10 cellular contexts compared by ENCODE assay signal in the genomic region with DNA sequence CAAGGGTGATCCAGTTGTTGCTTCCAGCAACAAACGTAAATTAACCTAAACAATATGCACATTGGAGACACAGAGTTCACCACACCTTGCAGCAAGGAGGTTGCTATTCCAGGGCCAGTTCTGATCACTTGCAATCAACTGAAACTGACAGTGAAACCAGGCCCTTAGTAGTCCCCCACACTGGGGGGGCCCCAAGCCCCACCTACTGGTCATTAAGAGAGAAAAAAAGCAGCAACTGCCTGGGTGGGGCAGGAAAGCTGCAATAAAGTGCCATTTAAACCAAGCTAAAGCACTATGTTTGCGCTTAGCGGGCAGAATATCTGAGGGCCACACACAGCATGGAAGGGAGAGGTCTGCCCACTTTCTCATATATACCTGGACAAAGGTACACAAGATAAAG. TPM values are rescaled to one million over a fixed set of nuclear protein-coding genes. Genes with fewer than 3 reads are reported as not detected.
DNase-seq lines count a peak whose midpoint lies in the region; ATAC-seq and TF ChIP-seq lines count a peak whose summit lies in the region.
"Had no signal": no experiment of that assay in that cellular context is flagged by ENCODE, and none has a peak within 500 bp of the region (broad histone marks: within the 10 kb centered on the region; RNA-seq: fewer than 3 reads in every experiment).

No MANE protein-coding gene starts in this region.

- CTCF ChIA-PET in RWPE1 (lab: Yijun Ruan, JAX): interaction anchor here (1.0 kb wide), 1 partner anchor 92 kb away, joined by 4 read pairs; no protein-coding TSS in a partner anchor
- CTCF ChIA-PET in CD4-positive, alpha-beta memory T cell (lab: Charles Lee; ENCODE audit: partially characterized antibody): interaction anchor here (0.7 kb wide), 1 partner anchor 9 kb away, joined by 4 read pairs; no protein-coding TSS in a partner anchor

- intact Hi-C loops in CD4-positive, alpha-beta memory T cell (cut with micrococcal nuclease): no loop called here
- intact Hi-C loops in heart left ventricle (cut with DNase I): no loop called here

- no peak overlapping the region for H3K4me3 Mint-ChIP-seq in activated T-cell treated with anti-CD3 and anti-CD28 coated beads, Interleukin-2, amount 50 U/mL, for 72 hours
- H3K4me3 Mint-ChIP-seq in stimulated activated naive B cell treated with anti-CD40 and anti-IgM and Interleukin-4, amounts not matched to agents 10 μg/mL and 1 μg/mL and 100 μg/mL, for 72 hours: no peak overlapping the region
- no peak overlapping the region for H3K4me3 Mint-ChIP-seq in CD4-positive, alpha-beta memory T cell

- no peaks in the 10 kb centered on the region for H3K36me3 Mint-ChIP-seq in activated T-cell treated with anti-CD3 and anti-CD28 coated beads, Interleukin-2, amount 50 U/mL, for 72 hours (ENCODE audit: insufficient read depth in 2 of 2)
- H3K36me3 Mint-ChIP-seq in stimulated activated naive B cell treated with anti-CD40 and anti-IgM and Interleukin-4, amounts not matched to agents 10 μg/mL and 1 μg/mL and 100 μg/mL, for 72 hours: no peaks in the 10 kb centered on the region
- H3K36me3 Mint-ChIP-seq in CD4-positive, alpha-beta memory T cell: no peaks in the 10 kb centered on the region

- H3K4me3 ChIP-seq in CD4-positive, alpha-beta memory T cell (ENCODE audit: low read length in 2 of 2): no peak overlapping the region
- no peak overlapping the region for H3K4me3 ChIP-seq in heart left ventricle

- no peaks in the 10 kb centered on the region for H3K27me3 Mint-ChIP-seq in activated T-cell treated with anti-CD3 and anti-CD28 coated beads, Interleukin-2, amount 50 U/mL, for 72 hours (ENCODE audit: low read depth)
- H3K27me3 Mint-ChIP-seq in stimulated activated naive B cell treated with anti-CD40 and anti-IgM and Interleukin-4, amounts not matched to agents 10 μg/mL and 1 μg/mL and 100 μg/mL, for 72 hours: peaks cover 0 to 4% of the 10 kb centered on the region in 2 donors
- peaks cover 0 to 1% of the 10 kb centered on the region in 2 donors for H3K27me3 Mint-ChIP-seq in CD4-positive, alpha-beta memory T cell

- no peak for TF ChIP-seq POLR2A in heart left ventricle (IDR thresholded peaks at IDR 0.05)

- POLR2A ChIA-PET in RWPE1 (lab: Yijun Ruan, JAX; ENCODE audit: low non-redundant PET): no interaction called here
- POLR2A ChIA-PET in CD4-positive, alpha-beta memory T cell (lab: Charles Lee; ENCODE audit: partially characterized antibody): no interaction called here

- ATAC-seq in activated T-cell treated with anti-CD3 and anti-CD28 coated beads, Interleukin-2, amount 50 U/mL, for 72 hours (replicated peaks in 1 of 2): peak; percentile 24 to 41
- ATAC-seq in HG02763 (IDR thresholded peaks at IDR 0.05; ENCODE audit: unreplicated experiment) (peak; percentile 78), heart left ventricle (no peak)
- peak; percentile 66 to 75 for ATAC-seq in stimulated activated naive B cell treated with anti-CD40 and anti-IgM and Interleukin-4, amounts not matched to agents 10 μg/mL and 1 μg/mL and 100 μg/mL, for 72 hours (replicated peaks)

- H3K4me1 Mint-ChIP-seq in activated T-cell treated with anti-CD3 and anti-CD28 coated beads, Interleukin-2, amount 50 U/mL, for 72 hours (ENCODE audit: low read depth): peaks cover 14% of the 10 kb centered on the region
- H3K4me1 Mint-ChIP-seq in stimulated activated naive B cell treated with anti-CD40 and anti-IgM and Interleukin-4, amounts not matched to agents 10 μg/mL and 1 μg/mL and 100 μg/mL, for 72 hours: peaks cover 13 to 15% of the 10 kb centered on the region in 2 donors
- H3K4me1 Mint-ChIP-seq in CD4-positive, alpha-beta memory T cell: peaks cover 6 to 13% (median 9%) of the 10 kb centered on the region in 4 donors

- no peaks in the 10 kb centered on the region for H3K9me3 Mint-ChIP-seq in activated T-cell treated with anti-CD3 and anti-CD28 coated beads, Interleukin-2, amount 50 U/mL, for 72 hours
- no peaks in the 10 kb centered on the region for H3K9me3 Mint-ChIP-seq in stimulated activated naive B cell treated with anti-CD40 and anti-IgM and Interleukin-4, amounts not matched to agents 10 μg/mL and 1 μg/mL and 100 μg/mL, for 72 hours
- H3K9me3 Mint-ChIP-seq in CD4-positive, alpha-beta memory T cell: no peaks in the 10 kb centered on the region

- H3K9me3 ChIP-seq in CD4-positive, alpha-beta memory T cell (ENCODE audit: control insufficient read depth in 1 of 2, low read length in 2 of 2): no peaks in the 10 kb centered on the region
- H3K9me3 ChIP-seq in heart left ventricle: no peaks in the 10 kb centered on the region

- 87 to 93% (median 92%) methylated on average over 3 of the region's 3 CpGs for WGBS in heart left ventricle, 4 donors

- TF ChIP-seq CTCF in RWPE1 (conservative IDR thresholded peaks at IDR 0.05; ENCODE audit: low read depth) (no peak), heart left ventricle (IDR thresholded peaks at IDR 0.05) (no peak)

- H3K4me1 ChIP-seq in CD4-positive, alpha-beta memory T cell (ENCODE audit: insufficient read depth, low read length): peaks cover 10% of the 10 kb centered on the region
- no peaks in the 10 kb centered on the region for H3K4me1 ChIP-seq in heart left ventricle

- H3K27me3 ChIP-seq in CD4-positive, alpha-beta memory T cell (ENCODE audit: insufficient read depth, low read length): no peaks in the 10 kb centered on the region
- no peaks in the 10 kb centered on the region for H3K27me3 ChIP-seq in heart left ventricle

- no peaks in the 10 kb centered on the region for H3K36me3 ChIP-seq in CD4-positive, alpha-beta memory T cell (ENCODE audit: insufficient read depth, low read length)
- peaks cover 0 to 21% (median 3%) of the 10 kb centered on the region in 9 donors for H3K36me3 ChIP-seq in heart left ventricle

- H3K27ac ChIP-seq in RWPE1 (no peak overlapping the region), heart left ventricle (no peak overlapping the region)
- no peak overlapping the region for H3K27ac ChIP-seq in CD4-positive, alpha-beta memory T cell (ENCODE audit: low read depth, low read length)

- DNase-seq in activated T-cell treated with anti-CD3 and anti-CD28 coated beads, Interleukin-2, amount 50 U/mL, for 72 hours: no peak
- no peak for DNase-seq in activated T-cell treated with anti-CD3 and anti-CD28 coated beads, Interleukin-2, amount 50 U/mL, for 1 hour
- DNase-seq in MV-4-11 (lab: John Stamatoyannopoulos, UW) (peak; percentile 39), RWPE1 (ENCODE audit: low spot score) (no peak), heart left ventricle (no peak)
- no peak for DNase-seq in stimulated activated naive B cell treated with anti-CD40 and anti-IgM and Interleukin-4, amounts not matched to agents 10 μg/mL and 1 μg/mL and 100 μg/mL, for 72 hours
- no peak for DNase-seq in CD4-positive, alpha-beta memory T cell
- DNase-seq: activated CD4-positive, alpha-beta T cell treated with anti-CD3 and anti-CD28 coated beads for 1 hour; NCI-H2227 treated with DMSO at 0.1 percent for 48 hours had no signal

- no peak overlapping the region for H3K27ac Mint-ChIP-seq in activated T-cell treated with anti-CD3 and anti-CD28 coated beads, Interleukin-2, amount 50 U/mL, for 72 hours
- H3K27ac Mint-ChIP-seq in stimulated activated naive B cell treated with anti-CD40 and anti-IgM and Interleukin-4, amounts not matched to agents 10 μg/mL and 1 μg/mL and 100 μg/mL, for 72 hours: no peak overlapping the region
- H3K27ac Mint-ChIP-seq in CD4-positive, alpha-beta memory T cell: no peak overlapping the region

RNA-seq across cellular contexts. Expression of a gene that starts 51.5 kb away (rescaled TPM):
- 1 to 10 TPM; 2.3 to 3.0 TPM for total RNA-seq in activated T-cell treated with anti-CD3 and anti-CD28 coated beads, Interleukin-2, amount 50 U/mL, for 72 hours
- total RNA-seq in CD4-positive, alpha-beta memory T cell: 1 to 10 TPM in 1 of 2 experiments, under 1 TPM in 1; 0.97 to 1.4 TPM
- under 1 TPM; 0.28 to 0.77 TPM for polyA plus RNA-seq in CD4-positive, alpha-beta memory T cell
- total RNA-seq in heart left ventricle: 10 to 100 TPM in 1 of 9 donors, 1 to 10 TPM in 8; 3.3 to 11.4 (median 4.3) TPM
- polyA plus RNA-seq in heart left ventricle: 1 to 10 TPM; 2.7 to 3.4 TPM

RNA-seq across cellular contexts. Expression of a gene that starts 52.4 kb away (rescaled TPM):
- total RNA-seq in activated T-cell treated with anti-CD3 and anti-CD28 coated beads, Interleukin-2, amount 50 U/mL, for 72 hours: 10 to 100 TPM; 22.5 to 26.5 TPM
- 10 to 100 TPM; 37.2 to 42.2 TPM for total RNA-seq in CD4-positive, alpha-beta memory T cell
- polyA plus RNA-seq in CD4-positive, alpha-beta memory T cell: 10 to 100 TPM; 23.3 to 25.8 TPM
- 10 to 100 TPM; 11.6 to 32.9 (median 21.8) TPM for total RNA-seq in heart left ventricle
- 10 to 100 TPM in 1 of 2 donors, 1 to 10 TPM in 1; 4.0 to 11.3 TPM for polyA plus RNA-seq in heart left ventricle

Comparison
In these comparisons a context has a peak if more than half of its experiments do, and no peak if none do; other contexts are left out.
1. ATAC-seq: peak in activated T-cell treated with anti-CD3 and anti-CD28 coated beads, Interleukin-2, amount 50 U/mL, for 72 hours (2 of 2), HG02763 (single experiment) and stimulated activated naive B cell treated with anti-CD40 and anti-IgM and Interleukin-4, amounts not matched to agents 10 μg/mL and 1 μg/mL and 100 μg/mL, for 72 hours (2 of 2); none in heart left ventricle (0 of 4).